ENCODE assay signal across 8 cellular contexts in the genomic region with DNA sequence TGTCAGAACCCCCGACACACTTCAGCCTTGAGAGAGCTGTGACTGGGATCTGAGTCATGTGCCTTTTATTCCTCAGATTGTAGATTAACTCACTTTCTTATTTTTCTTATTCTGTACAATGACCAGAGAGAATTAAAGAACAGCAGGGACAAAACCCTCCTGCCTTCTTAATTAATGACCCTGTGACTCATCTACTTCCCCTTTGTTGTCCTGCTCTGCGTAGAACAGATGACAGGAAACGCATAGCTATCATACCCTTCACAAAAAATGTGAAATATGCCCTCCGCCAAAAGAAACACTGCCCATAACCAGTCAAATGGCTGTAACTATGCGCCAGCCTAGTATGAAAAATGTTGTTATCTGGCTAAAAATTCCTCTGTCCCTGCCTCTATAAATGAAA. TPM values are rescaled to one million over a fixed set of nuclear protein-coding genes. Genes with fewer than 3 reads are reported as not detected.
DNase-seq lines count a peak whose midpoint lies in the region; ATAC-seq and TF ChIP-seq lines count a peak whose summit lies in the region.

No MANE protein-coding gene starts in this region.

- H3K36me3 ChIP-seq in HEK293 (ENCODE audit: control insufficient read depth in 2 of 2, insufficient read depth in 1 of 2, low read length in 2 of 2): no peaks in the 10 kb centered on the region
- H3K36me3 ChIP-seq in SJSA1: no peaks in the 10 kb centered on the region

- CTCF ChIA-PET in HEK293 (lab: Yijun Ruan, JAX) (interaction anchor here (1.1 to 13.2 kb wide), 7 partner anchors 10 to 208 kb away, joined by 3 to 281 read pairs (median 8); no protein-coding TSS in a partner anchor), HEK293T (lab: Yijun Ruan, JAX) (interaction anchor here (0.5 to 0.7 kb wide), 2 partner anchors 108 to 125 kb away, joined by 3 read pairs; no protein-coding TSS in a partner anchor)

- no peak for TF ChIP-seq CTCF in HEK293 (tag by site-specific recombination; IDR thresholded peaks at IDR 0.05)
- TF ChIP-seq CTCF in fibroblast of pulmonary artery (IDR thresholded peaks at IDR 0.05; ENCODE audit: low read length, missing control alignments): no peak

- ATAC-seq in HG03354 (IDR thresholded peaks at IDR 0.05; ENCODE audit: poor library complexity, severe bottlenecking, unreplicated experiment) (no peak), HG03521 (IDR thresholded peaks at IDR 0.05; ENCODE audit: unreplicated experiment) (no peak), HG02938 (IDR thresholded peaks at IDR 0.05; ENCODE audit: unreplicated experiment) (no peak)

- H3K27me3 ChIP-seq in SJSA1 (replicated peaks): no peaks in the 10 kb centered on the region

- POLR2A ChIA-PET in HEK293 (lab: Yijun Ruan, JAX) (interaction anchor here (0.6 to 2.2 kb wide), 2 partner anchors 106 to 108 kb away, joined by 4 to 5 read pairs; no protein-coding TSS in a partner anchor), HEK293T (lab: Yijun Ruan, JAX) (interaction anchor here (1.1 kb wide), 1 partner anchor 105 kb away, joined by 5 read pairs; no protein-coding TSS in a partner anchor)

- H3K4me1 ChIP-seq in HEK293 (ENCODE audit: control insufficient read depth, insufficient read depth, low read length) (peaks cover 3% of the 10 kb centered on the region; the same call in 1 of the 2 replicates), SJSA1 (replicated peaks) (peaks cover 52% of the 10 kb centered on the region)

- H3K4me3 ChIP-seq in HEK293 (ENCODE audit: low read depth, low read length) (no peak overlapping the region), SJSA1 (no peak overlapping the region), fibroblast of pulmonary artery (replicated peaks; ENCODE audit: low read depth, low read length) (peak overlapping the region; percentile 7), skin epidermis (no peak overlapping the region)

- H3K27ac ChIP-seq in HEK293 (ENCODE audit: extremely low read depth, low read depth, low read length) (no peak overlapping the region), SJSA1 (peak overlapping the region; percentile 98), skin epidermis (peak overlapping the region in 12 of 21 experiments; percentile 13 to 75 (median 46))

- DNase-seq in SJSA1 (ENCODE audit: low read depth in 1 of 2, low spot score in 2 of 2) (peak; percentile 88 to 98), fibroblast of pulmonary artery (ENCODE audit: low read depth) (peak; percentile 96), HEK293T (ENCODE audit: extremely low spot score) (no peak)

- no peaks in the 10 kb centered on the region for H3K9me3 ChIP-seq in HEK293 (ENCODE audit: control insufficient read depth, insufficient read depth, low read depth, low read length)
- H3K9me3 ChIP-seq in SJSA1 (replicated peaks): no peaks in the 10 kb centered on the region

TF ChIP-seq in HEK293, 187 proteins besides CTCF, POLR2A, EP300 and RAD21 (continues in another document):
- 0 out of 2 replicates have a peak, but pooled peaks have one; percentile 36 for TF ChIP-seq PRDM1 (tag by site-specific recombination; IDR thresholded peaks at IDR 0.05)
- TF ChIP-seq, protein P1, sequence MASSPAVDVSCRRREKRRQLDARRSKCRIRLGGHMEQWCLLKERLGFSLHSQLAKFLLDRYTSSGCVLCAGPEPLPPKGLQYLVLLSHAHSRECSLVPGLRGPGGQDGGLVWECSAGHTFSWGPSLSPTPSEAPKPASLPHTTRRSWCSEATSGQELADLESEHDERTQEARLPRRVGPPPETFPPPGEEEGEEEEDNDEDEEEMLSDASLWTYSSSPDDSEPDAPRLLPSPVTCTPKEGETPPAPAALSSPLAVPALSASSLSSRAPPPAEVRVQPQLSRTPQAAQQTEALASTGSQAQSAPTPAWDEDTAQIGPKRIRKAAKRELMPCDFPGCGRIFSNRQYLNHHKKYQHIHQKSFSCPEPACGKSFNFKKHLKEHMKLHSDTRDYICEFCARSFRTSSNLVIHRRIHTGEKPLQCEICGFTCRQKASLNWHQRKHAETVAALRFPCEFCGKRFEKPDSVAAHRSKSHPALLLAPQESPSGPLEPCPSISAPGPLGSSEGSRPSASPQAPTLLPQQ (tag by site-specific recombination; IDR thresholded peaks at IDR 0.05): 0 out of 2 replicates have a peak, but pooled peaks have one; percentile 15
- TF ChIP-seq ZFHX2 (tag by site-specific recombination; conservative IDR thresholded peaks at IDR 0.05): no peak
- peak; percentile 80 for TF ChIP-seq ZNF629 (tag by site-specific recombination; IDR thresholded peaks at IDR 0.05)
- TF ChIP-seq ZEB2 (tag by site-specific recombination; IDR thresholded peaks at IDR 0.05): peak; percentile 45; the same call in 1 of the 2 replicates
- no peak for TF ChIP-seq ZNF416 (tag by site-specific recombination; IDR thresholded peaks at IDR 0.05)
- no peak for TF ChIP-seq ZBTB8A (tag by site-specific recombination; IDR thresholded peaks at IDR 0.05)
- no peak for TF ChIP-seq ZNF404 (tag by site-specific recombination; IDR thresholded peaks at IDR 0.05)
- TF ChIP-seq, protein P2, sequence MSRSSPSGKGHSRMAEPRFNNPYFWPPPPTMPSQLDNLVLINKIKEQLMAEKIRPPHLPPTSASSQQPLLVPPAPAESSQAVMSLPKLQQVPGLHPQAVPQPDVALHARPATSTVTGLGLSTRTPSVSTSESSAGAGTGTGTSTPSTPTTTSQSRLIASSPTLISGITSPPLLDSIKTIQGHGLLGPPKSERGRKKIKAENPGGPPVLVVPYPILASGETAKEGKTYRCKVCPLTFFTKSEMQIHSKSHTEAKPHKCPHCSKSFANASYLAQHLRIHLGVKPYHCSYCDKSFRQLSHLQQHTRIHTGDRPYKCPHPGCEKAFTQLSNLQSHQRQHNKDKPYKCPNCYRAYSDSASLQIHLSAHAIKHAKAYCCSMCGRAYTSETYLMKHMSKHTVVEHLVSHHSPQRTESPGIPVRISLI (tag by site-specific recombination; IDR thresholded peaks at IDR 0.05): 0 out of 2 replicates have a peak, but pooled peaks have one; percentile 10
- TF ChIP-seq SP7 (tag by site-specific recombination; IDR thresholded peaks at IDR 0.05): peak; percentile 72

TF ChIP-seq in HEK293T, 16 proteins besides CTCF, POLR2A, EP300 and RAD21:
- TF ChIP-seq FOXM1 (IDR thresholded peaks at IDR 0.05; ENCODE audit: borderline replicate concordance) (no peak), FOXK2 (IDR thresholded peaks at IDR 0.05) (no peak), ARNT (IDR thresholded peaks at IDR 0.05) (no peak), TARDBP (IDR thresholded peaks at IDR 0.05) (no peak), SP1 (IDR thresholded peaks at IDR 0.05) (no peak), HDGF (IDR thresholded peaks at IDR 0.05; ENCODE audit: borderline replicate concordance) (no peak), NFRKB (IDR thresholded peaks at IDR 0.05) (no peak), L3MBTL2 (conservative IDR thresholded peaks at IDR 0.05) (no peak), CTBP1 (IDR thresholded peaks at IDR 0.05; ENCODE audit: borderline replicate concordance) (no peak), LEF1 (IDR thresholded peaks at IDR 0.05; ENCODE audit: borderline replicate concordance) (no peak), ELF4 (IDR thresholded peaks at IDR 0.05) (no peak), BHLHE40 (IDR thresholded peaks at IDR 0.05; ENCODE audit: borderline replicate concordance) (no peak), FOXA1 (IDR thresholded peaks at IDR 0.05) (no peak), SUZ12 (IDR thresholded peaks at IDR 0.05) (no peak), ZNF384 (IDR thresholded peaks at IDR 0.05) (no peak)
- TF ChIP-seq, protein P3, sequence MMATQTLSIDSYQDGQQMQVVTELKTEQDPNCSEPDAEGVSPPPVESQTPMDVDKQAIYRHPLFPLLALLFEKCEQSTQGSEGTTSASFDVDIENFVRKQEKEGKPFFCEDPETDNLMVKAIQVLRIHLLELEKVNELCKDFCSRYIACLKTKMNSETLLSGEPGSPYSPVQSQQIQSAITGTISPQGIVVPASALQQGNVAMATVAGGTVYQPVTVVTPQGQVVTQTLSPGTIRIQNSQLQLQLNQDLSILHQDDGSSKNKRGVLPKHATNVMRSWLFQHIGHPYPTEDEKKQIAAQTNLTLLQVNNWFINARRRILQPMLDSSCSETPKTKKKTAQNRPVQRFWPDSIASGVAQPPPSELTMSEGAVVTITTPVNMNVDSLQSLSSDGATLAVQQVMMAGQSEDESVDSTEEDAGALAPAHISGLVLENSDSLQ (IDR thresholded peaks at IDR 0.05): no peak

RNA-seq across cellular contexts. Expression of a gene that starts 9.1 kb away (rescaled TPM):
- total RNA-seq in SJSA1 (2014; rRNA removed; shearing (Covaris generic)): not detected in 2 replicates
